In genomic region chr9:137888621-137889020, GRCh38 we compare ENCODE assay signal across 1 cellular context. TPM values are rescaled to one million over a fixed set of nuclear protein-coding genes. Genes with fewer than 3 reads are reported as not detected.
"Had no signal": no experiment of that assay in that cellular context is flagged by ENCODE, and none has a peak within 500 bp of the region (broad histone marks: within the 10 kb centered on the region; RNA-seq: fewer than 3 reads in every experiment).

No MANE protein-coding gene starts in this region.

RNA-seq across cellular contexts. Expression of gene CACNA1B, which starts 11.0 kb away (rescaled TPM):
- total RNA-seq: left lobe of liver had no signal
